Comparison of ENCODE assay signal across 13 cellular contexts in the genomic region with DNA sequence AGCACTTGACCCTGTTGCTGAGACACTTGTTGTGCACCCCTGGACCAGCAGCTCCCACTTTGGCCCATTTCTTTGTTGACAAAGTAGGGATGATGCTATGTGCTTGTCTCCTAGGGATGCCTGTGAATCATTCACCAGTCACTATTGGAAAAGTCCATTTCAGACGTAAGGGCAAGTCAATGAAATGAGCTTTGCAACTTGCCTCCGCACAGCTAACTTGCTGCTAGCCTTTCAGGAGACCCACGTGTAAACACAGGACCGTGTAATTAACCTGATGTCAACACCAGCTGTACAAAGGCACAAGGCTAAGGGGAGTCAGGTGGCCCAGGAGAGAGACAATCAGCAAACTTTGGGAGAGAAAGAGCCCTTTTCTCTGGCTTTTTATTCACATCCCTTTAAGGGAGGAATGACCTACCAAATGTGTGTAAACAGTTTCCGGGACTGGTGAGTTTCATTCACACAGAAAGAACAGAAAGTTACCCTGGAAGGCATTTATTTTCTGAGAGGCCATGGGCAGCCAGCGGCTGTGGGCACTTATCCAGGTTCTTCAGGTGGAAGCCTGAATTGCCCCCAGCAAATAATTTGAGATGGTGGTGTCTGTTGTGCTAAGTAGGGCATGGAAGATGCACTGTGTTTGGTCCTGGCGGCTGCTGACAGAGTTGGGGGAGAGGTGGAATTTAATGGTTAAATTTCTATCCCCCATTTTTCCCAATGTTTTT. TPM values are rescaled to one million over a fixed set of nuclear protein-coding genes. Genes with fewer than 3 reads are reported as not detected.
A peak's percentile ranks its signal among the peaks of the same experiment; 100 is the strongest.
DNase-seq lines count a peak whose midpoint lies in the region; ATAC-seq, FAIRE-seq and TF ChIP-seq lines count a peak whose summit lies in the region.
"Had no signal": no experiment of that assay in that cellular context is flagged by ENCODE, and none has a peak within 500 bp of the region (broad histone marks: within the 10 kb centered on the region; RNA-seq: fewer than 3 reads in every experiment).

No MANE protein-coding gene starts in this region.

- no peak for FAIRE-seq in D721Med (lab: Jason Lieb, UNC)

- DNase-seq in COLO668 (lab: John Stamatoyannopoulos, UW; ENCODE audit: unreplicated experiment), result peak; percentile 50
- peak; percentile 38 for DNase-seq in HT1080 (ENCODE audit: low read depth)
- DNase-seq in NCI-H748 (lab: John Stamatoyannopoulos, UW; ENCODE audit: unreplicated experiment), result peak; percentile 96
- DNase-seq in fibroblast of mammary gland (ENCODE audit: low read depth), result peak; percentile 77
- no peak for DNase-seq in activated T-cell treated with anti-CD3 and anti-CD28 coated beads for 4 hours
- no peak for DNase-seq in NCI-H2227 (lab: John Stamatoyannopoulos, UW; ENCODE audit: unreplicated experiment)
- no peak for DNase-seq in D721Med (ENCODE audit: insufficient read length, low spot score)
- DNase-seq: activated CD4-positive, CD25-positive, alpha-beta regulatory T cell; central memory CD4-positive, alpha-beta T cell; stomach had no signal

- no peak for ATAC-seq in HG02678 (IDR thresholded peaks at IDR 0.05; ENCODE audit: unreplicated experiment)
- ATAC-seq: Right ventricle myocardium inferior had no signal

- H3K4me3 ChIP-seq in fibroblast of mammary gland (ENCODE audit: control insufficient read depth, low read depth, low read length), result no peak overlapping the region
- H3K4me3 ChIP-seq: HAP-1, stomach had no signal

- TF ChIP-seq CTCF in fibroblast of mammary gland (conservative IDR thresholded peaks at IDR 0.05; ENCODE audit: control insufficient read depth, insufficient read depth, low read depth, low read length), result no peak
- no peak for TF ChIP-seq CTCF in D721Med (IDR thresholded peaks at IDR 0.05; ENCODE audit: insufficient read depth, missing control alignments)

RNA-seq across cellular contexts. Expression of a gene that starts 54.0 kb away (rescaled TPM):
- 57.9 and 59.0 TPM in 2 replicates for total RNA-seq in HT1080 (2014; rRNA removed; shearing (Covaris generic))
- 31.9 and 34.8 TPM in 2 replicates for polyA plus RNA-seq in HT1080 (2015; cell fraction: cytosol; rRNA removed)
- polyA plus RNA-seq in HT1080 (2015; cell fraction: nucleus; rRNA removed), result 33.0 and 36.8 TPM in 2 replicates

Comparison
In these comparisons a context has a peak if more than half of its experiments do, and no peak if none do; other contexts are left out.
1. DNase-seq: peak in COLO668 (single experiment), HT1080 (single experiment), NCI-H748 (single experiment) and fibroblast of mammary gland (single experiment); none in activated T-cell treated with anti-CD3 and anti-CD28 coated beads for 4 hours (single experiment), NCI-H2227 (single experiment) and D721Med (single experiment).